16 cellular contexts compared by ENCODE assay signal in genomic region chr1:44361478-44361877, GRCh38. TPM values are rescaled to one million over a fixed set of nuclear protein-coding genes. Genes with fewer than 3 reads are reported as not detected.
DNase-seq lines count a peak whose midpoint lies in the region; ATAC-seq, FAIRE-seq and TF ChIP-seq lines count a peak whose summit lies in the region.
"Had no signal": no experiment of that assay in that cellular context is flagged by ENCODE, and none has a peak within 500 bp of the region (broad histone marks: within the 10 kb centered on the region; RNA-seq: fewer than 3 reads in every experiment).

No MANE protein-coding gene starts in this region.

- POLR2A ChIA-PET in A549 (lab: Yijun Ruan, JAX), result no interaction called here
- POLR2A ChIA-PET in WTC11 (lab: Charles Lee), result interaction anchor here (1.1 kb wide), 1 partner anchor 281 kb away, joined by 3 read pairs; no protein-coding TSS in a partner anchor

- H3K4me2 ChIP-seq in A549 (no peak overlapping the region), GM23338 (no peak overlapping the region), hepatocyte (no peak overlapping the region)
- H3K4me2 ChIP-seq: BLaER1 treated with 17β-estradiol and CSF1 and Interleukin-3, amounts not matched to agents 10 nM and 100 nM; PC-9 had no signal

- no peak overlapping the region for H3K4me3 ChIP-seq in A549
- H3K4me3 ChIP-seq in GM23338, result no peak overlapping the region
- H3K4me3 ChIP-seq in hepatocyte, result no peak overlapping the region
- H3K4me3 ChIP-seq: adrenal gland; BLaER1 treated with 17β-estradiol and CSF1 and Interleukin-3, amounts not matched to agents 10 nM and 100 nM; PC-9; uterus had no signal

- no peaks in the 10 kb centered on the region for H3F3A ChIP-seq in GM23338 (replicated peaks; ENCODE audit: low read depth)

- DNase-seq in A549 (ENCODE audit: low read depth in 1 of 2, low spot score in 1 of 2) (peak in 1 of 2 experiments; percentile 10), GM23338 (ENCODE audit: low spot score) (peak; percentile 49), WTC11 (ENCODE audit: low spot score) (no peak), hepatocyte (ENCODE audit: low spot score) (peak; percentile 51), H54 (ENCODE audit: insufficient read length, low spot score) (no peak), NCI-H446 treated with DMSO at 0.1 percent for 48 hours (lab: John Stamatoyannopoulos, UW) (no peak), NK-92 (lab: John Stamatoyannopoulos, UW; ENCODE audit: unreplicated experiment) (no peak)
- DNase-seq: activated CD8-positive, alpha-beta memory T cell treated with anti-CD3 and anti-CD28 coated beads, Interleukin-2, amount 50 U/mL, for 4 hours; adrenal gland; KG1; NCI-H2107; PC-9; uterus had no signal

- 57% methylated on average over 4 of the region's 4 CpGs for WGBS in A549 (ENCODE audit: missing lambda C conversion rate)
- WGBS in hepatocyte (ENCODE audit: low lambda C conversion rate, missing lambda C conversion rate), result 68% methylated on average over 4 of the region's 4 CpGs

- ATAC-seq in A549 (peak; percentile 64 to 67; a peak in 4 of 6 replicates), GM23338 (peak; percentile 66), WTC11 (peak; percentile 67), GM18867 (IDR thresholded peaks at IDR 0.05; ENCODE audit: unreplicated experiment) (no peak)

- no peak overlapping the region for H3K27ac ChIP-seq in A549
- no peak overlapping the region for H3K27ac ChIP-seq in GM23338 (ENCODE audit: low read depth)
- H3K27ac ChIP-seq in hepatocyte, result no peak overlapping the region
- H3K27ac ChIP-seq: adrenal gland; BLaER1 treated with 17β-estradiol and CSF1 and Interleukin-3, amounts not matched to agents 10 nM and 100 nM; PC-9; uterus had no signal

- TF ChIP-seq RAD21 in A549 (conservative IDR thresholded peaks at IDR 0.05 in 1 of 2, IDR thresholded peaks at IDR 0.05 in 1 of 2), result no peak; a peak in 1 of 5 replicates

- no peaks in the 10 kb centered on the region for H3K27me3 ChIP-seq in GM23338 (ENCODE audit: insufficient read depth)
- H3K27me3 ChIP-seq in hepatocyte, result peaks cover 2% of the 10 kb centered on the region
- H3K27me3 ChIP-seq: adrenal gland; BLaER1 treated with 17β-estradiol and CSF1 and Interleukin-3, amounts not matched to agents 10 nM and 100 nM; uterus had no signal

- H3K27me3 Mint-ChIP-seq in GM23338 (ENCODE audit: insufficient read depth, low read depth, poor library complexity) (peaks cover 11% of the 10 kb centered on the region), WTC11 (ENCODE audit: low read depth) (peaks cover 17% of the 10 kb centered on the region)

- H3K36me3 ChIP-seq in GM23338 (ENCODE audit: insufficient read depth) (no peaks in the 10 kb centered on the region), hepatocyte (replicated peaks; ENCODE audit: insufficient read depth, low read depth) (no peaks in the 10 kb centered on the region)
- H3K36me3 ChIP-seq: adrenal gland; BLaER1 treated with 17β-estradiol and CSF1 and Interleukin-3, amounts not matched to agents 10 nM and 100 nM; uterus had no signal

- H3K9me3 Mint-ChIP-seq in GM23338 (no peaks in the 10 kb centered on the region), WTC11 (no peaks in the 10 kb centered on the region)

- no peak for TF ChIP-seq CTCF in A549 (IDR thresholded peaks at IDR 0.05)
- TF ChIP-seq CTCF in GM23338 (conservative IDR thresholded peaks at IDR 0.05; ENCODE audit: low read depth in 2 of 2), result peak; percentile 43 to 55
- no peak for TF ChIP-seq CTCF in WTC11 (IDR thresholded peaks at IDR 0.05)
- peak; percentile 28 for TF ChIP-seq CTCF in hepatocyte (IDR thresholded peaks at IDR 0.05; ENCODE audit: poor library complexity)

- FAIRE-seq in A549 (lab: Jason Lieb, UNC) (no peak), H54 (lab: Jason Lieb, UNC) (no peak)
- FAIRE-seq: endometrium had no signal

- no peak overlapping the region for H3K4me3 Mint-ChIP-seq in GM23338
- no peak overlapping the region for H3K4me3 Mint-ChIP-seq in WTC11

- H4K20me1 ChIP-seq in GM23338 (replicated peaks; ENCODE audit: insufficient read depth), result no peaks in the 10 kb centered on the region
- H4K20me1 ChIP-seq in hepatocyte (ENCODE audit: insufficient read depth, poor library complexity, severe bottlenecking), result no peaks in the 10 kb centered on the region
- H4K20me1 ChIP-seq: BLaER1 treated with 17β-estradiol and CSF1 and Interleukin-3, amounts not matched to agents 10 nM and 100 nM had no signal

- CTCF ChIA-PET in A549 (lab: Yijun Ruan, JAX) (interaction anchor here (0.6 to 2.3 kb wide), 6 partner anchors 17 to 291 kb away, joined by 3 to 5 read pairs (median 4); no protein-coding TSS in a partner anchor), WTC11 (lab: Charles Lee) (interaction anchor here (0.7 to 1.5 kb wide), 5 partner anchors 15 to 291 kb away, joined by 3 to 6 read pairs (median 3); no protein-coding TSS in a partner anchor)

- no peaks in the 10 kb centered on the region for H3K9me2 ChIP-seq in GM23338 (ENCODE audit: insufficient read depth)
- no peaks in the 10 kb centered on the region for H3K9me2 ChIP-seq in hepatocyte (replicated peaks; ENCODE audit: insufficient read depth)

- peaks cover 28% of the 10 kb centered on the region for H3K4me1 Mint-ChIP-seq in GM23338
- peaks cover 31% of the 10 kb centered on the region for H3K4me1 Mint-ChIP-seq in WTC11

- H3K36me3 Mint-ChIP-seq in GM23338 (ENCODE audit: low read depth), result no peaks in the 10 kb centered on the region
- no peaks in the 10 kb centered on the region for H3K36me3 Mint-ChIP-seq in WTC11

- no peak overlapping the region for H3K27ac Mint-ChIP-seq in GM23338
- no peak overlapping the region for H3K27ac Mint-ChIP-seq in WTC11

- no peaks in the 10 kb centered on the region for H3K9me3 ChIP-seq in A549
- no peaks in the 10 kb centered on the region for H3K9me3 ChIP-seq in hepatocyte (ENCODE audit: low read depth)
- H3K9me3 ChIP-seq: adrenal gland; BLaER1 treated with 17β-estradiol and CSF1 and Interleukin-3, amounts not matched to agents 10 nM and 100 nM; uterus had no signal

- TF ChIP-seq EP300 in A549 (IDR thresholded peaks at IDR 0.05), result no peak

- 0 out of 3 replicates have a peak, but pooled peaks cover 3% of the 10 kb centered on the region for H3K4me1 ChIP-seq in A549
- peaks cover 11% of the 10 kb centered on the region; the same call in 1 of the 2 replicates for H3K4me1 ChIP-seq in GM23338 (ENCODE audit: insufficient read depth)
- no peaks in the 10 kb centered on the region for H3K4me1 ChIP-seq in hepatocyte (ENCODE audit: insufficient read depth)
- H3K4me1 ChIP-seq: adrenal gland, uterus had no signal

- TF ChIP-seq POLR2A in A549 (IDR thresholded peaks at IDR 0.05; ENCODE audit: low read length) (no peak), H54 (IDR thresholded peaks at IDR 0.05; ENCODE audit: low read depth, low read length) (no peak)

- H3K79me2 ChIP-seq in GM23338 (replicated peaks; ENCODE audit: insufficient read depth) (no peaks in the 10 kb centered on the region), hepatocyte (no peaks in the 10 kb centered on the region)

- H2AFZ ChIP-seq in GM23338 (no peak overlapping the region), hepatocyte (no peak overlapping the region)
- H2AFZ ChIP-seq: PC-9 had no signal

TF ChIP-seq in A549, 52 proteins besides CTCF, POLR2A, EP300 and RAD21 (continues in another document):
- TF ChIP-seq CBX2 (IDR thresholded peaks at IDR 0.05; ENCODE audit: borderline replicate concordance, low read depth), result no peak
- TF ChIP-seq SMC3 (IDR thresholded peaks at IDR 0.05), result 0 out of 3 replicates have a peak, but pooled peaks have one; percentile 18

TF ChIP-seq in GM23338, 12 proteins besides CTCF, POLR2A, EP300 and RAD21 (continues in another document):
- TF ChIP-seq NANOG (IDR thresholded peaks at IDR 0.05; ENCODE audit: borderline replicate concordance), result no peak

RNA-seq across cellular contexts. Expression of gene ERI3, which starts 6.4 kb away (rescaled TPM):
- 43.4 and 46.1 TPM in 2 replicates for polyA plus RNA-seq in A549 (2011; rRNA removed)
- polyA plus RNA-seq in A549 (2012; cell fraction: cytosol; rRNA removed), result 61.0 and 83.0 TPM in 2 replicates
- polyA plus RNA-seq in A549 (2012; cell fraction: nucleus; rRNA removed), result 73.0 and 86.1 TPM in 2 replicates
- polyA plus RNA-seq in A549 (2017; fragmentation: RNase III; extraction: RNeasy Plus Mini Kit Qiagen cat#74134 plus additional on column Dnase treatment), result 43.7 to 44.7 TPM (median 44.1 TPM) in 3 replicates
- 70.1 and 71.2 TPM in 2 replicates for polyA minus RNA-seq in A549 (2011; rRNA and poly(A)+ RNA removed)
- 70.1 and 92.5 TPM in 2 replicates for total RNA-seq in GM23338 (2014; rRNA removed; shearing (Covaris generic))
- 56.4 and 63.0 TPM in 2 replicates for polyA plus RNA-seq in GM23338 (2016; fragmentation: Nextera tagmentation; extraction: Ambion mirVana)
- 74.7 to 76.1 TPM (median 75.2 TPM) in 3 replicates for total RNA-seq in WTC11 (2021)
- total RNA-seq in hepatocyte, result 51.3 and 59.4 TPM in 2 replicates
- 93.2 and 104 TPM in 2 replicates for polyA plus RNA-seq in hepatocyte

RNA-seq across cellular contexts. Expression of gene RNF220, which starts 43.6 kb away (rescaled TPM):
- polyA plus RNA-seq in A549 (2011; rRNA removed), result 47.5 and 53.4 TPM in 2 replicates
- 71.5 and 72.4 TPM in 2 replicates for polyA plus RNA-seq in A549 (2012; cell fraction: cytosol; rRNA removed)
- polyA plus RNA-seq in A549 (2012; cell fraction: nucleus; rRNA removed), result 91.4 and 103 TPM in 2 replicates
- 47.7 to 58.4 TPM (median 54.5 TPM) in 3 replicates for polyA plus RNA-seq in A549 (2017; fragmentation: RNase III; extraction: RNeasy Plus Mini Kit Qiagen cat#74134 plus additional on column Dnase treatment)
- polyA minus RNA-seq in A549 (2011; rRNA and poly(A)+ RNA removed), result 30.7 and 31.5 TPM in 2 replicates
- total RNA-seq in GM23338 (2014; rRNA removed; shearing (Covaris generic)), result 141 and 168 TPM in 2 replicates
- 63.6 and 72.8 TPM in 2 replicates for polyA plus RNA-seq in GM23338 (2016; fragmentation: Nextera tagmentation; extraction: Ambion mirVana)
- total RNA-seq in WTC11 (2021), result 117 to 128 TPM (median 124 TPM) in 3 replicates
- total RNA-seq in hepatocyte, result 79.9 and 117 TPM in 2 replicates
- polyA plus RNA-seq in hepatocyte, result 57.8 and 77.2 TPM in 2 replicates

Comparison
In these comparisons a context has a peak if more than half of its experiments do, and no peak if none do; other contexts are left out.
1. DNase-seq: peak in GM23338 (single experiment) and hepatocyte (single experiment); none in WTC11 (single experiment), H54 (single experiment), NCI-H446 treated with DMSO at 0.1 percent for 48 hours (single experiment) and NK-92 (single experiment).
2. CTCF ChIP-seq: peak in GM23338 (2 of 2) and hepatocyte (single experiment); none in A549 (single experiment) and WTC11 (single experiment).